14 cellular contexts compared by ENCODE assay signal in genomic region chr1:62285984-62286481, GRCh38. TPM values are rescaled to one million over a fixed set of nuclear protein-coding genes. Genes with fewer than 3 reads are reported as not detected.
DNase-seq lines count a peak whose midpoint lies in the region; ATAC-seq, FAIRE-seq and TF ChIP-seq lines count a peak whose summit lies in the region.
"Had no signal": no experiment of that assay in that cellular context is flagged by ENCODE, and none has a peak within 500 bp of the region (broad histone marks: within the 10 kb centered on the region; RNA-seq: fewer than 3 reads in every experiment).

No MANE protein-coding gene starts in this region.

- no peak overlapping the region for H3K18ac ChIP-seq in IMR-90 (ENCODE audit: low read depth, low read length)

- no peaks in the 10 kb centered on the region for H3K36me3 ChIP-seq in IMR-90 (ENCODE audit: control insufficient read depth, insufficient read depth, low read length)
- no peaks in the 10 kb centered on the region for H3K36me3 ChIP-seq in endodermal cell (ENCODE audit: control insufficient read depth, insufficient read depth, low read length)

- H4K5ac ChIP-seq in IMR-90 (ENCODE audit: low read depth, low read length): no peak overlapping the region

- no peak for DNase-seq in IMR-90
- DNase-seq in endodermal cell: peak; percentile 86
- peak; percentile 28 for DNase-seq in nephron progenitor cell
- no peak for DNase-seq in RPMI8226
- no peak for DNase-seq in H54 (ENCODE audit: insufficient read length, low spot score)
- DNase-seq: activated B cell treated with CpG ODN at 0.5 μM for 24 hours; activated T-cell treated with anti-CD3 and anti-CD28 coated beads, Interleukin-2, amount 50 U/mL, for 48 hours; NCI-H187 treated with DMSO at 0.1 percent for 48 hours had no signal

- TF ChIP-seq CTCF in C4-2B (conservative IDR thresholded peaks at IDR 0.05): no peak
- no peak for TF ChIP-seq CTCF in IMR-90 (conservative IDR thresholded peaks at IDR 0.05; ENCODE audit: low read depth, low read length)
- no peak for TF ChIP-seq CTCF in endodermal cell (conservative IDR thresholded peaks at IDR 0.05)
- no peak for TF ChIP-seq CTCF in nephron progenitor cell (IDR thresholded peaks at IDR 0.05)

- H3K4me2 ChIP-seq in IMR-90 (ENCODE audit: low read depth, low read length): no peak overlapping the region

- H3K27ac Mint-ChIP-seq in endodermal cell: peak overlapping the region; percentile 54
- H3K27ac Mint-ChIP-seq in nephron progenitor cell: no peak overlapping the region
- H3K27ac Mint-ChIP-seq: activated B cell treated with CpG ODN at 0.5 μM for 24 hours had no signal

- intact Hi-C loops in IMR-90 (cut with micrococcal nuclease): no loop called here

- no peak overlapping the region for H3K14ac ChIP-seq in IMR-90 (replicated peaks; ENCODE audit: low read depth, low read length)

- H3K56ac ChIP-seq in IMR-90 (ENCODE audit: extremely low read depth, insufficient read depth, low read length): no peak overlapping the region

- no peak overlapping the region for H2BK120ac ChIP-seq in IMR-90 (ENCODE audit: low read depth, low read length)

- peak overlapping the region; percentile 34 for H2AK9ac ChIP-seq in IMR-90 (replicated peaks; ENCODE audit: low read depth, low read length, poor library complexity)

- no peak overlapping the region for H4K8ac ChIP-seq in IMR-90 (ENCODE audit: low read depth in 2 of 2, low read length in 2 of 2)

- H3K4me1 ChIP-seq in IMR-90 (ENCODE audit: control insufficient read depth, insufficient read depth, low read length): no peaks in the 10 kb centered on the region
- peaks cover 33% of the 10 kb centered on the region for H3K4me1 ChIP-seq in endodermal cell (ENCODE audit: control insufficient read depth, insufficient read depth, low read length)
- H3K4me1 ChIP-seq: foreskin keratinocyte had no signal

- dilution Hi-C loops in IMR-90 (cut with HindIII; ENCODE audit: low sequenced_read_pairs, unreplicated experiment): no loop called here

- TF ChIP-seq POLR2A in IMR-90 (IDR thresholded peaks at IDR 0.05; ENCODE audit: low read depth, low read length) (no peak), H54 (IDR thresholded peaks at IDR 0.05; ENCODE audit: low read depth, low read length) (no peak)

- no peaks in the 10 kb centered on the region for H3K9me1 ChIP-seq in IMR-90 (ENCODE audit: insufficient read depth, low read length)

- H2BK5ac ChIP-seq in IMR-90 (ENCODE audit: low read depth, low read length, poor library complexity, severe bottlenecking): no peak overlapping the region

- H3K36me3 Mint-ChIP-seq in endodermal cell (ENCODE audit: low read depth) (peaks cover under 1% of the 10 kb centered on the region), nephron progenitor cell (ENCODE audit: low read depth) (no peaks in the 10 kb centered on the region)

- H3K4me1 Mint-ChIP-seq in endodermal cell (peaks cover 37% of the 10 kb centered on the region), nephron progenitor cell (peaks cover 72% of the 10 kb centered on the region)
- H3K4me1 Mint-ChIP-seq: activated B cell treated with CpG ODN at 0.5 μM for 24 hours had no signal

- H3K27ac ChIP-seq in C4-2B (peak overlapping the region; percentile 44), IMR-90 (ENCODE audit: insufficient read depth, low read length) (no peak overlapping the region), endodermal cell (ENCODE audit: low read depth, low read length) (peak overlapping the region; percentile 25)
- H3K27ac ChIP-seq: foreskin keratinocyte, skin epidermis had no signal

- H2AFZ ChIP-seq in IMR-90 (replicated peaks; ENCODE audit: low read length, poor library complexity): no peak overlapping the region

- no peak overlapping the region for H4K91ac ChIP-seq in IMR-90 (ENCODE audit: insufficient read depth, low read depth, low read length)

- WGBS in IMR-90 (ENCODE audit: extremely low coverage in 2 of 2, insufficient read length in 1 of 2), 2 experiments: 34% methylated on average over 7 of the region's 15 CpGs; no CpG with 5 or more reads in 1 of the 2 experiments
- 3 to 5% methylated on average over 14 to 15 of the region's 15 CpGs for WGBS in endodermal cell (ENCODE audit: insufficient coverage in 1 of 2, insufficient read length in 1 of 2), 2 experiments

- peaks cover 8% of the 10 kb centered on the region; the same call in 1 of the 2 replicates for H3K27me3 ChIP-seq in IMR-90 (ENCODE audit: control insufficient read depth, insufficient read depth, low read length)
- H3K27me3 ChIP-seq in endodermal cell (ENCODE audit: control insufficient read depth, insufficient read depth, low read length, poor library complexity, severe bottlenecking): no peaks in the 10 kb centered on the region

- no peak overlapping the region for H2BK15ac ChIP-seq in IMR-90 (ENCODE audit: low read depth, low read length)

- H3K4me3 Mint-ChIP-seq in endodermal cell (peak overlapping the region; percentile 43), nephron progenitor cell (peak overlapping the region; percentile 79)
- H3K4me3 Mint-ChIP-seq: activated B cell treated with CpG ODN at 0.5 μM for 24 hours had no signal

- H2AK5ac ChIP-seq in IMR-90 (ENCODE audit: low read depth, low read length): no peak overlapping the region

- H3K9me3 ChIP-seq in IMR-90 (ENCODE audit: control insufficient read depth, insufficient read depth, low read length) (no peaks in the 10 kb centered on the region), endodermal cell (ENCODE audit: control insufficient read depth, low read length) (peaks cover 4% of the 10 kb centered on the region)

- no peaks in the 10 kb centered on the region for H4K20me1 ChIP-seq in IMR-90 (ENCODE audit: insufficient read depth, low read length)

- no TSS peak for BruUV-seq in IMR-90 (replicated peaks; lab: Mats Ljungman, UMichigan)

- TF ChIP-seq RAD21 in IMR-90 (IDR thresholded peaks at IDR 0.05; ENCODE audit: low read length): no peak

- H3K4ac ChIP-seq in IMR-90 (ENCODE audit: low read depth, low read length): no peak overlapping the region

- ATAC-seq in IMR-90 (ENCODE audit: low read depth) (no peak), GM19455 (IDR thresholded peaks at IDR 0.05; ENCODE audit: unreplicated experiment) (no peak), HG02678 (IDR thresholded peaks at IDR 0.05; ENCODE audit: unreplicated experiment) (no peak)

- no peak overlapping the region for H3K23ac ChIP-seq in IMR-90 (ENCODE audit: low read depth, low read length)

- FAIRE-seq in H54 (lab: Jason Lieb, UNC): no peak
- FAIRE-seq: GM19239 had no signal

- POLR2A ChIA-PET in IMR-90 (lab: Charles Lee; ENCODE audit: unreplicated experiment): no interaction called here

- peaks cover under 1% of the 10 kb centered on the region for H3K9me3 Mint-ChIP-seq in endodermal cell
- H3K9me3 Mint-ChIP-seq in nephron progenitor cell: no peaks in the 10 kb centered on the region

- H3K4me3 ChIP-seq in IMR-90 (ENCODE audit: insufficient read depth, low read depth, low read length) (no peak overlapping the region), endodermal cell (ENCODE audit: low read length) (peak overlapping the region; percentile 70)
- H3K4me3 ChIP-seq: skin epidermis had no signal

- CTCF ChIA-PET in IMR-90 (lab: Yijun Ruan, JAX): no interaction called here

- H3K27me3 Mint-ChIP-seq in endodermal cell (ENCODE audit: insufficient read depth) (peaks cover 28% of the 10 kb centered on the region), nephron progenitor cell (ENCODE audit: low read depth, poor library complexity) (peaks cover 75% of the 10 kb centered on the region)

- H3K9ac ChIP-seq in IMR-90 (ENCODE audit: low read depth, low read length) (no peak overlapping the region), endodermal cell (ENCODE audit: extremely low read depth, low read length, poor library complexity, severe bottlenecking) (no peak overlapping the region)

- no peak overlapping the region for H2BK20ac ChIP-seq in IMR-90 (ENCODE audit: low read depth, low read length)

- in situ Hi-C loops in IMR-90 (cut with MboI; ENCODE audit: low sequenced_read_pairs): no loop called here

- H3K79me1 ChIP-seq in IMR-90 (ENCODE audit: low read depth in 1 of 2, low read length in 2 of 2): no peaks in the 10 kb centered on the region

TF ChIP-seq in IMR-90, 13 proteins besides CTCF, POLR2A, EP300 and RAD21 (continues in another document):
- TF ChIP-seq USF2 (IDR thresholded peaks at IDR 0.05; ENCODE audit: low read depth, low read length) (no peak), FOS (IDR thresholded peaks at IDR 0.05; ENCODE audit: low read depth, low read length) (no peak), NFE2L2 (IDR thresholded peaks at IDR 0.05; ENCODE audit: low read depth, low read length) (no peak), CEBPB (IDR thresholded peaks at IDR 0.05; ENCODE audit: low read depth, low read length) (no peak), BHLHE40 (IDR thresholded peaks at IDR 0.05; ENCODE audit: low read depth, low read length) (no peak), MAFK (IDR thresholded peaks at IDR 0.05; ENCODE audit: low read depth, low read length) (no peak), ELK1 (IDR thresholded peaks at IDR 0.05; ENCODE audit: borderline replicate concordance, low read depth, low read length) (no peak), SMC3 (IDR thresholded peaks at IDR 0.05; ENCODE audit: low read depth, low read length) (no peak), MAZ (IDR thresholded peaks at IDR 0.05; ENCODE audit: borderline replicate concordance, low read depth, low read length) (no peak), CHD1 (IDR thresholded peaks at IDR 0.05; ENCODE audit: low read depth, low read length) (no peak), MXI1 (IDR thresholded peaks at IDR 0.05; ENCODE audit: borderline replicate concordance, low read depth, low read length) (no peak)

RNA-seq across cellular contexts. Expression of gene KANK4, which starts 33.2 kb away (rescaled TPM):
- total RNA-seq in IMR-90 (2012; rRNA removed) (not detected in 2 replicates), endodermal cell (under 1 TPM; 0.46 to 0.70 TPM)
- polyA plus RNA-seq in IMR-90 (2012; rRNA removed): not detected in 2 replicates
- polyA plus RNA-seq in IMR-90 (2012; cell fraction: cytosol; rRNA removed): not detected in 2 replicates
- polyA plus RNA-seq in IMR-90 (2012; cell fraction: nucleus; rRNA removed; ENCODE audit: low replicate concordance): not detected in 2 replicates
- 4.6 TPM for polyA plus RNA-seq in endodermal cell (2013, experiment 1 of 2)
- polyA plus RNA-seq in endodermal cell (2013, experiment 2 of 2): 4.9 TPM
- total RNA-seq: activated B cell treated with CpG ODN at 0.5 μM for 24 hours had no signal

Comparison
In these comparisons a context has a peak if more than half of its experiments do, and no peak if none do; other contexts are left out.
1. DNase-seq: peak in endodermal cell (single experiment) and nephron progenitor cell (single experiment); none in IMR-90 (single experiment), RPMI8226 (single experiment) and H54 (single experiment).